ENCODE assay signal across 8 cellular contexts in genomic region chr2:176931588-176932563, GRCh38.
DNase-seq lines count a peak whose midpoint lies in the region; ATAC-seq lines count a peak whose summit lies in the region.

No MANE protein-coding gene starts in this region.

- intact Hi-C loops in sciatic nerve (cut with DNase I), result no loop called here

- no peaks in the 10 kb centered on the region for H3K9me3 Mint-ChIP-seq in activated T-helper 17 cell treated with anti-CD3 and anti-CD28 coated beads, Interleukin-2, amount 50 U/mL, for 72 hours

- peaks cover 3% of the 10 kb centered on the region for H3K27me3 Mint-ChIP-seq in activated T-helper 17 cell treated with anti-CD3 and anti-CD28 coated beads, Interleukin-2, amount 50 U/mL, for 72 hours

- peak overlapping the region; percentile 92 for H3K27ac Mint-ChIP-seq in activated T-helper 17 cell treated with anti-CD3 and anti-CD28 coated beads, Interleukin-2, amount 50 U/mL, for 72 hours

- H3K4me1 Mint-ChIP-seq in activated T-helper 17 cell treated with anti-CD3 and anti-CD28 coated beads, Interleukin-2, amount 50 U/mL, for 72 hours, result peaks cover 10% of the 10 kb centered on the region

- DNase-seq in NCI-H2029 (lab: John Stamatoyannopoulos, UW), result peak; percentile 16
- no peak for DNase-seq in NCI-H2029 treated with DMSO at 0.1 percent for 48 hours (lab: John Stamatoyannopoulos, UW)
- peak; percentile 15 for DNase-seq in non-pigmented ciliary epithelial cell (ENCODE audit: low read depth)
- no peak for DNase-seq in sciatic nerve (ENCODE audit: low spot score)
- no peak for DNase-seq in SHP77 (lab: John Stamatoyannopoulos, UW)

- ATAC-seq in GM21381 (IDR thresholded peaks at IDR 0.05; ENCODE audit: unreplicated experiment), result peak; percentile 98
- peak; percentile 98 for ATAC-seq in HG03520 (IDR thresholded peaks at IDR 0.05; ENCODE audit: unreplicated experiment)
- ATAC-seq in activated T-helper 17 cell treated with anti-CD3 and anti-CD28 coated beads, Interleukin-2, amount 50 U/mL, for 72 hours (replicated peaks), result peak; percentile 98
- ATAC-seq in sciatic nerve, result no peak

- H3K4me3 Mint-ChIP-seq in activated T-helper 17 cell treated with anti-CD3 and anti-CD28 coated beads, Interleukin-2, amount 50 U/mL, for 72 hours, result peak overlapping the region; percentile 53

- H3K36me3 Mint-ChIP-seq in activated T-helper 17 cell treated with anti-CD3 and anti-CD28 coated beads, Interleukin-2, amount 50 U/mL, for 72 hours (ENCODE audit: low read depth), result no peaks in the 10 kb centered on the region

Comparison
In these comparisons a context has a peak if more than half of its experiments do, and no peak if none do; other contexts are left out.
1. DNase-seq: peak in NCI-H2029 (single experiment) and non-pigmented ciliary epithelial cell (single experiment); none in NCI-H2029 treated with DMSO at 0.1 percent for 48 hours (single experiment), sciatic nerve (single experiment) and SHP77 (0 of 2).